ENCODE assay signal across 22 cellular contexts in the genomic region with DNA sequence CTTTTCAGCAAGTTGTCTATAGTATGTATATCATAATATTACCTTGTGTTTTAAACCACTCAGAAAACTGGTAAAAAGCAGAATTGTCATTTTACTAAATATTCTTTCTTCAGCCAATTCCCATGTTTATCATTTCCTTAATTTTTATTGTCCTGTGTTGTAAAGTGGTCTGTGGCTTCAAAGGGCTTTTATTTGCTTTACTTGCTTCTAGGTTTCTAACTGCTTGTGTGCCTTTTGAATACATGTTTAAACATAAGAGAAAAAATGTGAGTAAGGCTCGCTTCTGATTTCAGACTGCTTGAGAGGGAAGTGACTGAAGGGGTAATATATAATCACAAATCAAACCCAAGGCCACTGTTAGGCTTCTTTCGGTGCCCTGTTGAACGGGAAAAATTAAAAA.
"Had no signal": no experiment of that assay in that cellular context is flagged by ENCODE, and none has a peak within 500 bp of the region (broad histone marks: within the 10 kb centered on the region; RNA-seq: fewer than 3 reads in every experiment).

No MANE protein-coding gene starts in this region.

- H3K4me3 Mint-ChIP-seq: activated naive CD8-positive, alpha-beta T cell; activated T-cell treated with anti-CD3 and anti-CD28 coated beads, Interleukin-2, amount 50 U/mL, for 72 hours; central memory CD8-positive, alpha-beta T cell; mesothelial cell of epicardium; naive B cell; T-helper 2 cell treated with Interferon-gamma antibody and Interleukin-4, amounts not matched to agents 5 μg/mL and 100 μg/mL, for 36 hours had no signal

- H3K4me1 Mint-ChIP-seq: central memory CD8-positive, alpha-beta T cell; naive B cell had no signal

- H3K36me3 ChIP-seq: gastrocnemius medialis, pancreas, spleen, suprapubic skin, tibial artery, upper lobe of right lung had no signal

- H3K9me3 Mint-ChIP-seq: activated T-cell treated with anti-CD3 and anti-CD28 coated beads, Interleukin-2, amount 50 U/mL, for 72 hours; mesothelial cell of epicardium; T-helper 2 cell treated with Interferon-gamma antibody and Interleukin-4, amounts not matched to agents 5 μg/mL and 100 μg/mL, for 36 hours had no signal

- H3K27ac ChIP-seq: gastrocnemius medialis, pancreas, psoas muscle, spleen, suprapubic skin, tibial artery, upper lobe of right lung had no signal

- H3K27me3 ChIP-seq: gastrocnemius medialis, pancreas, spleen, suprapubic skin, tibial artery, upper lobe of right lung had no signal

- H3K9me3 ChIP-seq: gastrocnemius medialis, pancreas, psoas muscle, spleen, suprapubic skin, tibial artery, upper lobe of right lung had no signal

- H3K27me3 Mint-ChIP-seq: activated naive CD8-positive, alpha-beta T cell; central memory CD8-positive, alpha-beta T cell had no signal

- H3K4me3 ChIP-seq: gastrocnemius medialis, pancreas, psoas muscle, spleen, suprapubic skin, tibial artery, upper lobe of right lung had no signal

- H3K27ac Mint-ChIP-seq: activated naive CD8-positive, alpha-beta T cell; activated T-cell treated with anti-CD3 and anti-CD28 coated beads, Interleukin-2, amount 50 U/mL, for 72 hours; mesothelial cell of epicardium; naive B cell; T-helper 2 cell treated with Interferon-gamma antibody and Interleukin-4, amounts not matched to agents 5 μg/mL and 100 μg/mL, for 36 hours had no signal

- H3K36me3 Mint-ChIP-seq: mesothelial cell of epicardium, naive B cell had no signal

- ATAC-seq: activated T-cell treated with anti-CD3 and anti-CD28 coated beads, Interleukin-2, amount 50 U/mL, for 72 hours; gastrocnemius medialis; pancreas; psoas muscle; upper lobe of right lung had no signal

- DNase-seq: activated CD4-positive, alpha-beta T cell treated with anti-CD3 and anti-CD28 coated beads for 4 hours; activated CD4-positive, alpha-beta T cell treated with anti-CD3 and anti-CD28 coated beads, Interleukin-2, amount 50 U/mL, for 4 hours; activated naive CD4-positive, alpha-beta T cell; activated T-cell treated with anti-CD3 and anti-CD28 coated beads for 4 hours; activated T-cell treated with anti-CD3 and anti-CD28 coated beads, Interleukin-2, amount 50 U/mL, for 72 hours; anterior cingulate cortex; dermis blood vessel endothelial cell; effector CD4-positive, alpha-beta T cell; gastrocnemius medialis; glutamatergic neuron; naive B cell; pancreas; psoas muscle; spleen; stimulated activated naive CD4-positive, alpha-beta T cell; tibial artery; upper lobe of right lung had no signal

- H3K4me1 ChIP-seq: gastrocnemius medialis, pancreas, psoas muscle, spleen, suprapubic skin, tibial artery, upper lobe of right lung had no signal
